In genomic region chr20:41746635-41747034, GRCh38 we compare ENCODE assay signal across 21 cellular contexts.
DNase-seq lines count a peak whose midpoint lies in the region; ATAC-seq and TF ChIP-seq lines count a peak whose summit lies in the region.
"Had no signal": no experiment of that assay in that cellular context is flagged by ENCODE, and none has a peak within 500 bp of the region (broad histone marks: within the 10 kb centered on the region; RNA-seq: fewer than 3 reads in every experiment).

No MANE protein-coding gene starts in this region.

- TF ChIP-seq EP300 in esophagus muscularis mucosa (IDR thresholded peaks at IDR 0.05), result no peak

- POLR2A ChIA-PET in BJ (lab: Charles Lee), result no interaction called here

- no peaks in the 10 kb centered on the region for H3K9me3 ChIP-seq in esophagus muscularis mucosa
- no peaks in the 10 kb centered on the region for H3K9me3 ChIP-seq in body of pancreas
- H3K9me3 ChIP-seq: ascending aorta, gastrocnemius medialis, lower lobe of right lung, psoas muscle had no signal

- WGBS in esophagus muscularis mucosa, result 73% methylated on average over 1 of the region's 1 CpG
- 80 to 100% methylated on average over 1 of the region's 1 CpG for WGBS in body of pancreas, 2 donors

- DNase-seq in BJ (ENCODE audit: low read depth), result no peak
- DNase-seq in GM06990 (ENCODE audit: extremely low read depth, insufficient read length), result no peak
- peak; percentile 11 for DNase-seq in NB4 (ENCODE audit: low read depth)
- peak; percentile 62 for DNase-seq in esophagus muscularis mucosa (ENCODE audit: extremely low spot score)
- no peak for DNase-seq in omental fat pad (ENCODE audit: low spot score)
- DNase-seq in HK-2 (ENCODE audit: unreplicated experiment), result no peak
- DNase-seq in body of pancreas, result no peak
- DNase-seq: activated CD4-positive, alpha-beta T cell treated with anti-CD3 and anti-CD28 coated beads for 4 hours; activated CD8-positive, alpha-beta memory T cell treated with anti-CD3 and anti-CD28 coated beads, Interleukin-2, amount 50 U/mL, for 4 hours; EL; gastrocnemius medialis; H7; lower lobe of right lung; MV-4-11; naive thymus-derived CD4-positive, alpha-beta T cell; NCI-H2171 treated with DMSO at 0.1 percent for 48 hours; psoas muscle; stimulated activated naive CD8-positive, alpha-beta T cell treated with anti-CD3 and anti-CD28 coated beads, Interleukin-15, Interleukin-2, amounts not matched to agents 100 U/mL and 50 U/mL, for 24 hours; T1000 had no signal

- TF ChIP-seq CTCF in BJ (IDR thresholded peaks at IDR 0.05; ENCODE audit: insufficient read depth, low read depth, low read length) (0 out of 2 replicates have a peak, but pooled peaks have one; percentile 5), GM06990 (IDR thresholded peaks at IDR 0.05; ENCODE audit: insufficient read depth, low read length, poor library complexity, severe bottlenecking) (peak; percentile 44), NB4 (IDR thresholded peaks at IDR 0.05; ENCODE audit: low read depth, low read length) (peak; percentile 13), esophagus muscularis mucosa (IDR thresholded peaks at IDR 0.05) (no peak), omental fat pad (IDR thresholded peaks at IDR 0.05) (no peak), body of pancreas (IDR thresholded peaks at IDR 0.05) (no peak)

- no peaks in the 10 kb centered on the region for H3K36me3 ChIP-seq in BJ (ENCODE audit: control insufficient read depth, insufficient read depth, low read length)
- no peaks in the 10 kb centered on the region for H3K36me3 ChIP-seq in GM06990 (ENCODE audit: control insufficient read depth, insufficient read depth, low read length)
- no peaks in the 10 kb centered on the region for H3K36me3 ChIP-seq in esophagus muscularis mucosa
- H3K36me3 ChIP-seq in body of pancreas (replicated peaks in 1 of 2; ENCODE audit: insufficient read depth in 1 of 2, low read depth in 2 of 2), result no peaks in the 10 kb centered on the region
- H3K36me3 ChIP-seq: ascending aorta, gastrocnemius medialis, lower lobe of right lung had no signal

- H3K27me3 ChIP-seq in BJ (ENCODE audit: control insufficient read depth, insufficient read depth, low read length) (no peaks in the 10 kb centered on the region), GM06990 (replicated peaks; ENCODE audit: control insufficient read depth, insufficient read depth, low read length) (no peaks in the 10 kb centered on the region; the same call in 1 of the 2 replicates), esophagus muscularis mucosa (peaks cover 0 to 24% (median 0%) of the 10 kb centered on the region in 4 donors), body of pancreas (no peaks in the 10 kb centered on the region)
- H3K27me3 ChIP-seq: ascending aorta, gastrocnemius medialis had no signal

- no peak for ATAC-seq in omental fat pad (ENCODE audit: low FRiP score)
- ATAC-seq in GM18870 (IDR thresholded peaks at IDR 0.05; ENCODE audit: unreplicated experiment), result no peak
- ATAC-seq in body of pancreas, result no peak
- ATAC-seq: gastrocnemius medialis; lower lobe of right lung; naive thymus-derived CD4-positive, alpha-beta T cell; psoas muscle; stimulated activated naive CD8-positive, alpha-beta T cell treated with anti-CD3 and anti-CD28 coated beads, Interleukin-15, Interleukin-2, amounts not matched to agents 100 U/mL and 50 U/mL, for 24 hours had no signal

- H3K4me3 ChIP-seq in BJ (ENCODE audit: low read depth, low read length), result no peak overlapping the region
- no peak overlapping the region for H3K4me3 ChIP-seq in GM06990 (replicated peaks; ENCODE audit: low read depth, low read length)
- H3K4me3 ChIP-seq in NB4 (ENCODE audit: low read depth, low read length), result no peak overlapping the region
- H3K4me3 ChIP-seq in esophagus muscularis mucosa, result no peak overlapping the region
- no peak overlapping the region for H3K4me3 ChIP-seq in body of pancreas
- H3K4me3 ChIP-seq: ascending aorta, gastrocnemius medialis, lower lobe of right lung, psoas muscle had no signal

- CTCF ChIA-PET in BJ (lab: Yijun Ruan, JAX), result interaction anchor here (1.7 to 2.7 kb wide), 2 partner anchors 8 to 12 kb away, joined by 3 to 12 read pairs; no protein-coding TSS in a partner anchor

- H3K4me1 ChIP-seq in esophagus muscularis mucosa, result no peaks in the 10 kb centered on the region
- no peaks in the 10 kb centered on the region for H3K4me1 ChIP-seq in body of pancreas
- H3K4me1 ChIP-seq: ascending aorta, gastrocnemius medialis, lower lobe of right lung, psoas muscle had no signal

- TF ChIP-seq POLR2A in NB4 (IDR thresholded peaks at IDR 0.05; ENCODE audit: extremely low read depth, insufficient read length) (no peak), esophagus muscularis mucosa (IDR thresholded peaks at IDR 0.05; ENCODE audit: low read depth) (no peak), body of pancreas (IDR thresholded peaks at IDR 0.05) (no peak)

- intact Hi-C loops in esophagus muscularis mucosa (cut with DNase I) (no loop called here), body of pancreas (cut with DNase I) (no loop called here)

- H3K27ac ChIP-seq in esophagus muscularis mucosa (replicated peaks in 1 of 4) (no peak overlapping the region), body of pancreas (no peak overlapping the region)
- H3K27ac ChIP-seq: ascending aorta, gastrocnemius medialis, lower lobe of right lung, psoas muscle had no signal

Comparison
In these comparisons a context has a peak if more than half of its experiments do, and no peak if none do; other contexts are left out.
1. DNase-seq: peak in NB4 (single experiment) and esophagus muscularis mucosa (single experiment); none in BJ (single experiment), GM06990 (single experiment), omental fat pad (single experiment), HK-2 (single experiment) and body of pancreas (0 of 4).
2. CTCF ChIP-seq: peak in BJ (single experiment), GM06990 (single experiment) and NB4 (single experiment); none in esophagus muscularis mucosa (0 of 3), omental fat pad (0 of 3) and body of pancreas (0 of 7).